ENCODE assay signal across 1 cellular context in the genomic region with DNA sequence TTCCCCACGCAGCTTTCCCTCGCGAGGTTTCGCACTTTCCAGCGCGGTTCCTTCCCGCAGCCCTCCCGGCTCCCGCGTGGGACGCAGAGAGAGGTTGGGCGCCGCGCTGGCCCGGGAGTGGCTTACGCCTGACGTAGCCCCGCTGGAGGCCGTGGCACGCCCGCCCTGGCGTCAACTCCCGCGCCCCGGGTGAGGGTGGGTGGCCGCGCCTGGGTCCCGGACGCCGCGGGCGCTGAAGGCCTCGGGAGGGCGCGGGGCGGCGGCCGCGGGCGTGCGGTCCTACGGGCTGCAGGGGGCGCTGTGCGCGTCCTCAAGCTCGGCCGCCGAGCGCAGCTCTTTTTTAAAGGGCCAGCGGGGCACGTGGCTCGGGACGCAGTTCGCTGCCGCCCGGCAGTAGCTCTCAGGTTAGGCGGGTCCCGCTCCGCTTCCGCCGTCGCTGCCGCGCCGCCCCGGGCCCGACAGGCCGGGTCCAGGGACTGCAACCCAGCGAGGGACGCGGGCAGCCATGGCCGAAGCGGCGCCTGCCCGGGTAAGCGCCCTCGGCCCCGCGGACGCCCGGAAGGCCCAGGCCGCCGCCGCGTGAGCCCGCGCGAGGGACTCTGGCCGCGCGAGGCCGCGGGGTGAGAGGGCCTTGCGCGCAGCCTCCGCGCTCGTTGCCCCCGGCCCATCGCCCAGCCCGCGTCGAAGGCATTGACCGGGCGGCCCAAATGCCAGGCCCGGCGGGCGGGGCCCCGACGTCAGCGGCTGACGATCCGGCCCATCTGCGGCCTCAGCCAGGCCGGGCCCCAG.
TF ChIP-seq lines count a peak whose summit lies in the region.

TSS of gene ZNF783 (plus strand) at position 368 of the 789 bp plus-strand sequence. CDS start at position 506, 138 bp downstream.

TF ChIP-seq in HEK293, 187 proteins besides CTCF, POLR2A, EP300 and RAD21 (continued from another document):
- TF ChIP-seq ZNF521 (tag by site-specific recombination; IDR thresholded peaks at IDR 0.05) (no peak), ZNF621 (tag by site-specific recombination; IDR thresholded peaks at IDR 0.05) (no peak), ZNF16 (tag by site-specific recombination; IDR thresholded peaks at IDR 0.05; ENCODE audit: low read depth) (no peak), ZNF239 (tag by site-specific recombination; IDR thresholded peaks at IDR 0.05) (no peak), ZNF223 (tag by site-specific recombination; IDR thresholded peaks at IDR 0.05) (no peak), ZFHX2 (tag by site-specific recombination; conservative IDR thresholded peaks at IDR 0.05) (peak; percentile 91), ZNF146 (tag by site-specific recombination; IDR thresholded peaks at IDR 0.05) (no peak), ZNF791 (tag by site-specific recombination; IDR thresholded peaks at IDR 0.05) (no peak), ZNF423 (tag by site-specific recombination; IDR thresholded peaks at IDR 0.05) (0 out of 2 replicates have a peak, but pooled peaks have one; percentile 33), ZNF433 (tag by site-specific recombination; IDR thresholded peaks at IDR 0.05; ENCODE audit: low read depth) (no peak), ZNF600 (tag by site-specific recombination; IDR thresholded peaks at IDR 0.05) (peak; percentile 85), ZNF510 (tag by site-specific recombination; IDR thresholded peaks at IDR 0.05; ENCODE audit: insufficient replicate concordance) (no peak), KLF8 (tag by site-specific recombination; IDR thresholded peaks at IDR 0.05) (0 out of 2 replicates have a peak, but pooled peaks have one; percentile 25), ZNF221 (tag by site-specific recombination; IDR thresholded peaks at IDR 0.05; ENCODE audit: borderline replicate concordance) (no peak), SP2 (tag by site-specific recombination; IDR thresholded peaks at IDR 0.05) (peak; percentile 52), ZNF837 (tag by site-specific recombination; IDR thresholded peaks at IDR 0.05) (no peak), ZNF24 (tag by site-specific recombination; IDR thresholded peaks at IDR 0.05) (no peak), ZNF23 (tag by site-specific recombination; IDR thresholded peaks at IDR 0.05; ENCODE audit: borderline replicate concordance) (no peak), ZSCAN5A (tag by site-specific recombination; IDR thresholded peaks at IDR 0.05) (no peak), ZNF626 (tag by site-specific recombination; IDR thresholded peaks at IDR 0.05) (0 out of 2 replicates have a peak, but pooled peaks have one; percentile 10), ZNF404 (tag by site-specific recombination; IDR thresholded peaks at IDR 0.05) (no peak), ZNF398 (tag by site-specific recombination; IDR thresholded peaks at IDR 0.05) (no peak), ZBTB48 (tag by site-specific recombination; IDR thresholded peaks at IDR 0.05) (peak; percentile 23; the same call in 1 of the 2 replicates), KLF7 (tag by site-specific recombination; IDR thresholded peaks at IDR 0.05; ENCODE audit: borderline replicate concordance) (no peak; the same call in 1 of the 2 replicates), ZNF324 (tag by site-specific recombination; IDR thresholded peaks at IDR 0.05) (no peak), ZSCAN30 (tag by site-specific recombination; IDR thresholded peaks at IDR 0.05) (peak; percentile 85), ZNF660 (tag by site-specific recombination; IDR thresholded peaks at IDR 0.05) (peak; percentile 94), ZBTB21 (tag by site-specific recombination; IDR thresholded peaks at IDR 0.05) (no peak), ZNF558 (tag by site-specific recombination; IDR thresholded peaks at IDR 0.05) (no peak), ZBTB44 (tag by site-specific recombination; IDR thresholded peaks at IDR 0.05) (0 out of 2 replicates have a peak, but pooled peaks have one; percentile 29), SETDB1 (IDR thresholded peaks at IDR 0.05; ENCODE audit: insufficient read length, low read length) (no peak), ZNF776 (tag by site-specific recombination; IDR thresholded peaks at IDR 0.05; ENCODE audit: borderline replicate concordance) (no peak), EGR2 (tag by site-specific recombination; IDR thresholded peaks at IDR 0.05; ENCODE audit: low read depth) (peak; percentile 83; the same call in 1 of the 2 replicates)
- TF ChIP-seq, protein P1, sequence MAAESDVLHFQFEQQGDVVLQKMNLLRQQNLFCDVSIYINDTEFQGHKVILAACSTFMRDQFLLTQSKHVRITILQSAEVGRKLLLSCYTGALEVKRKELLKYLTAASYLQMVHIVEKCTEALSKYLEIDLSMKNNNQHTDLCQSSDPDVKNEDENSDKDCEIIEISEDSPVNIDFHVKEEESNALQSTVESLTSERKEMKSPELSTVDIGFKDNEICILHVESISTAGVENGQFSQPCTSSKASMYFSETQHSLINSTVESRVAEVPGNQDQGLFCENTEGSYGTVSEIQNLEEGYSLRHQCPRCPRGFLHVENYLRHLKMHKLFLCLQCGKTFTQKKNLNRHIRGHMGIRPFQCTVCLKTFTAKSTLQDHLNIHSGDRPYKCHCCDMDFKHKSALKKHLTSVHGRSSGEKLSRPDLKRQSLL (tag by site-specific recombination; IDR thresholded peaks at IDR 0.05), result peak; percentile 28; the same call in 1 of the 2 replicates
- TF ChIP-seq, protein P2, sequence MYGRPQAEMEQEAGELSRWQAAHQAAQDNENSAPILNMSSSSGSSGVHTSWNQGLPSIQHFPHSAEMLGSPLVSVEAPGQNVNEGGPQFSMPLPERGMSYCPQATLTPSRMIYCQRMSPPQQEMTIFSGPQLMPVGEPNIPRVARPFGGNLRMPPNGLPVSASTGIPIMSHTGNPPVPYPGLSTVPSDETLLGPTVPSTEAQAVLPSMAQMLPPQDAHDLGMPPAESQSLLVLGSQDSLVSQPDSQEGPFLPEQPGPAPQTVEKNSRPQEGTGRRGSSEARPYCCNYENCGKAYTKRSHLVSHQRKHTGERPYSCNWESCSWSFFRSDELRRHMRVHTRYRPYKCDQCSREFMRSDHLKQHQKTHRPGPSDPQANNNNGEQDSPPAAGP (tag by site-specific recombination; IDR thresholded peaks at IDR 0.05), result no peak
- TF ChIP-seq, protein P3, sequence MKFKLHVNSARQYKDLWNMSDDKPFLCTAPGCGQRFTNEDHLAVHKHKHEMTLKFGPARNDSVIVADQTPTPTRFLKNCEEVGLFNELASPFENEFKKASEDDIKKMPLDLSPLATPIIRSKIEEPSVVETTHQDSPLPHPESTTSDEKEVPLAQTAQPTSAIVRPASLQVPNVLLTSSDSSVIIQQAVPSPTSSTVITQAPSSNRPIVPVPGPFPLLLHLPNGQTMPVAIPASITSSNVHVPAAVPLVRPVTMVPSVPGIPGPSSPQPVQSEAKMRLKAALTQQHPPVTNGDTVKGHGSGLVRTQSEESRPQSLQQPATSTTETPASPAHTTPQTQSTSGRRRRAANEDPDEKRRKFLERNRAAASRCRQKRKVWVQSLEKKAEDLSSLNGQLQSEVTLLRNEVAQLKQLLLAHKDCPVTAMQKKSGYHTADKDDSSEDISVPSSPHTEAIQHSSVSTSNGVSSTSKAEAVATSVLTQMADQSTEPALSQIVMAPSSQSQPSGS (tag by site-specific recombination; IDR thresholded peaks at IDR 0.05; ENCODE audit: low read depth), result no peak
- TF ChIP-seq, protein P4, sequence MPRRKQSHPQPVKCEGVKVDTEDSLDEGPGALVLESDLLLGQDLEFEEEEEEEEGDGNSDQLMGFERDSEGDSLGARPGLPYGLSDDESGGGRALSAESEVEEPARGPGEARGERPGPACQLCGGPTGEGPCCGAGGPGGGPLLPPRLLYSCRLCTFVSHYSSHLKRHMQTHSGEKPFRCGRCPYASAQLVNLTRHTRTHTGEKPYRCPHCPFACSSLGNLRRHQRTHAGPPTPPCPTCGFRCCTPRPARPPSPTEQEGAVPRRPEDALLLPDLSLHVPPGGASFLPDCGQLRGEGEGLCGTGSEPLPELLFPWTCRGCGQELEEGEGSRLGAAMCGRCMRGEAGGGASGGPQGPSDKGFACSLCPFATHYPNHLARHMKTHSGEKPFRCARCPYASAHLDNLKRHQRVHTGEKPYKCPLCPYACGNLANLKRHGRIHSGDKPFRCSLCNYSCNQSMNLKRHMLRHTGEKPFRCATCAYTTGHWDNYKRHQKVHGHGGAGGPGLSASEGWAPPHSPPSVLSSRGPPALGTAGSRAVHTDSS (tag by site-specific recombination; IDR thresholded peaks at IDR 0.05), result no peak
- TF ChIP-seq, protein P5, sequence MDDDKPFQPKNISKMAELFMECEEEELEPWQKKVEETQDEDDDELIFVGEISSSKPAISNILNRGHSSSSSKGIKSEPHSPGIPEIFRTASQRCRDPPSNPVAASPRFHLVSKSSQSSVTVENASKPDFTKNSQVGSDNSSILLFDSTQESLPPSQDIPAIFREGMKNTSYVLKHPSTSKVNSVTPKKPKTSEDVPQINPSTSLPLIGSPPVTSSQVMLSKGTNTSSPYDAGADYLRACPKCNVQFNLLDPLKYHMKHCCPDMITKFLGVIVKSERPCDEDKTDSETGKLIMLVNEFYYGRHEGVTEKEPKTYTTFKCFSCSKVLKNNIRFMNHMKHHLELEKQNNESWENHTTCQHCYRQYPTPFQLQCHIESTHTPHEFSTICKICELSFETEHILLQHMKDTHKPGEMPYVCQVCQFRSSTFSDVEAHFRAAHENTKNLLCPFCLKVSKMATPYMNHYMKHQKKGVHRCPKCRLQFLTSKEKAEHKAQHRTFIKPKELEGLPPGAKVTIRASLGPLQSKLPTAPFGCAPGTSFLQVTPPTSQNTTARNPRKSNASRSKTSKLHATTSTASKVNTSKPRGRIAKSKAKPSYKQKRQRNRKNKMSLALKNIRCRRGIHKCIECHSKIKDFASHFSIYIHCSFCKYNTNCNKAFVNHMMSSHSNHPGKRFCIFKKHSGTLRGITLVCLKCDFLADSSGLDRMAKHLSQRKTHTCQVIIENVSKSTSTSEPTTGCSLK (tag by site-specific recombination; IDR thresholded peaks at IDR 0.05), result no peak
- TF ChIP-seq, protein P6, sequence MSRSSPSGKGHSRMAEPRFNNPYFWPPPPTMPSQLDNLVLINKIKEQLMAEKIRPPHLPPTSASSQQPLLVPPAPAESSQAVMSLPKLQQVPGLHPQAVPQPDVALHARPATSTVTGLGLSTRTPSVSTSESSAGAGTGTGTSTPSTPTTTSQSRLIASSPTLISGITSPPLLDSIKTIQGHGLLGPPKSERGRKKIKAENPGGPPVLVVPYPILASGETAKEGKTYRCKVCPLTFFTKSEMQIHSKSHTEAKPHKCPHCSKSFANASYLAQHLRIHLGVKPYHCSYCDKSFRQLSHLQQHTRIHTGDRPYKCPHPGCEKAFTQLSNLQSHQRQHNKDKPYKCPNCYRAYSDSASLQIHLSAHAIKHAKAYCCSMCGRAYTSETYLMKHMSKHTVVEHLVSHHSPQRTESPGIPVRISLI (tag by site-specific recombination; IDR thresholded peaks at IDR 0.05), result no peak
